ENCODE assay signal across 1 cellular context in the genomic region with DNA sequence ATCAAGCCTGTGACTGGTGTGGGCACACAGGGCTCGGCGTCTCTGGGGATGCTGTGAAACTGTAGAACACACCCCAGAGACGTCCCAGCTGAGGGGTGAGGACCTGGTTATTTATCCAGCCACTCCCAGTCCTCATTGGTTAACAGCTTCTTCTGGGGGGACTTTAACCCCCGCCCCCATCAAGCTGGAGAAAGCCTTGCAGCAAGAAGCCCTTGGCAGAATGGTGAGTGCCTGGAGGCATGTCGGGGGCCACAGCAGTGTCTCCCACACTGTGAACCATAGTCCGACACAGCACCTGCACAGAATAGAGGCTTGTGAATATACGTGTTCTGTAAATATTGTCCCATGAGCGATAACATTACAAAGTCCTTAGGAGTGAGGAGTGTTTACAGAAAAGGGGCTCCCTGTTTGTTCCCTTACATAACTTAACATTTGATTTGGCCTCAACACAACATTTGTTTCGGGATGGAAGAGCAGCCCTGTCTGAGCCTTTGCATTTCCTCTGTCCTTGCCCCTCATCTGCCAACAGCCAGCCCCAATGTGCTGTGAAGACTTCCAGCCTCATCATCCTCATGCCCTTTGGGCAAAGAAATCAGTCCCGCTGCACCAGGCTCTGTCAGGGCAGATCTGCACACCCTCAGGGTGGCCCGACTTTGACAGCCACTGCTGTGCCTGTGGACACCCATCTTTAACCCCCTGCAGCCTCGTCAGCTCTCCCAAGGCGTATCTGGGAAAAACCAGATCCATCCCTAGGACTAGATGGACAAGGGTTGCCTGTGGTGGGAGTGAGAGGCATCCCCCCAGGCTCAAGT.
TF ChIP-seq lines count a peak whose summit lies in the region.

No MANE protein-coding gene starts in this region.

TF ChIP-seq in HepG2, 621 proteins besides CTCF, POLR2A, EP300 and RAD21 (continued from another document and continues in another):
- TF ChIP-seq, protein P1, sequence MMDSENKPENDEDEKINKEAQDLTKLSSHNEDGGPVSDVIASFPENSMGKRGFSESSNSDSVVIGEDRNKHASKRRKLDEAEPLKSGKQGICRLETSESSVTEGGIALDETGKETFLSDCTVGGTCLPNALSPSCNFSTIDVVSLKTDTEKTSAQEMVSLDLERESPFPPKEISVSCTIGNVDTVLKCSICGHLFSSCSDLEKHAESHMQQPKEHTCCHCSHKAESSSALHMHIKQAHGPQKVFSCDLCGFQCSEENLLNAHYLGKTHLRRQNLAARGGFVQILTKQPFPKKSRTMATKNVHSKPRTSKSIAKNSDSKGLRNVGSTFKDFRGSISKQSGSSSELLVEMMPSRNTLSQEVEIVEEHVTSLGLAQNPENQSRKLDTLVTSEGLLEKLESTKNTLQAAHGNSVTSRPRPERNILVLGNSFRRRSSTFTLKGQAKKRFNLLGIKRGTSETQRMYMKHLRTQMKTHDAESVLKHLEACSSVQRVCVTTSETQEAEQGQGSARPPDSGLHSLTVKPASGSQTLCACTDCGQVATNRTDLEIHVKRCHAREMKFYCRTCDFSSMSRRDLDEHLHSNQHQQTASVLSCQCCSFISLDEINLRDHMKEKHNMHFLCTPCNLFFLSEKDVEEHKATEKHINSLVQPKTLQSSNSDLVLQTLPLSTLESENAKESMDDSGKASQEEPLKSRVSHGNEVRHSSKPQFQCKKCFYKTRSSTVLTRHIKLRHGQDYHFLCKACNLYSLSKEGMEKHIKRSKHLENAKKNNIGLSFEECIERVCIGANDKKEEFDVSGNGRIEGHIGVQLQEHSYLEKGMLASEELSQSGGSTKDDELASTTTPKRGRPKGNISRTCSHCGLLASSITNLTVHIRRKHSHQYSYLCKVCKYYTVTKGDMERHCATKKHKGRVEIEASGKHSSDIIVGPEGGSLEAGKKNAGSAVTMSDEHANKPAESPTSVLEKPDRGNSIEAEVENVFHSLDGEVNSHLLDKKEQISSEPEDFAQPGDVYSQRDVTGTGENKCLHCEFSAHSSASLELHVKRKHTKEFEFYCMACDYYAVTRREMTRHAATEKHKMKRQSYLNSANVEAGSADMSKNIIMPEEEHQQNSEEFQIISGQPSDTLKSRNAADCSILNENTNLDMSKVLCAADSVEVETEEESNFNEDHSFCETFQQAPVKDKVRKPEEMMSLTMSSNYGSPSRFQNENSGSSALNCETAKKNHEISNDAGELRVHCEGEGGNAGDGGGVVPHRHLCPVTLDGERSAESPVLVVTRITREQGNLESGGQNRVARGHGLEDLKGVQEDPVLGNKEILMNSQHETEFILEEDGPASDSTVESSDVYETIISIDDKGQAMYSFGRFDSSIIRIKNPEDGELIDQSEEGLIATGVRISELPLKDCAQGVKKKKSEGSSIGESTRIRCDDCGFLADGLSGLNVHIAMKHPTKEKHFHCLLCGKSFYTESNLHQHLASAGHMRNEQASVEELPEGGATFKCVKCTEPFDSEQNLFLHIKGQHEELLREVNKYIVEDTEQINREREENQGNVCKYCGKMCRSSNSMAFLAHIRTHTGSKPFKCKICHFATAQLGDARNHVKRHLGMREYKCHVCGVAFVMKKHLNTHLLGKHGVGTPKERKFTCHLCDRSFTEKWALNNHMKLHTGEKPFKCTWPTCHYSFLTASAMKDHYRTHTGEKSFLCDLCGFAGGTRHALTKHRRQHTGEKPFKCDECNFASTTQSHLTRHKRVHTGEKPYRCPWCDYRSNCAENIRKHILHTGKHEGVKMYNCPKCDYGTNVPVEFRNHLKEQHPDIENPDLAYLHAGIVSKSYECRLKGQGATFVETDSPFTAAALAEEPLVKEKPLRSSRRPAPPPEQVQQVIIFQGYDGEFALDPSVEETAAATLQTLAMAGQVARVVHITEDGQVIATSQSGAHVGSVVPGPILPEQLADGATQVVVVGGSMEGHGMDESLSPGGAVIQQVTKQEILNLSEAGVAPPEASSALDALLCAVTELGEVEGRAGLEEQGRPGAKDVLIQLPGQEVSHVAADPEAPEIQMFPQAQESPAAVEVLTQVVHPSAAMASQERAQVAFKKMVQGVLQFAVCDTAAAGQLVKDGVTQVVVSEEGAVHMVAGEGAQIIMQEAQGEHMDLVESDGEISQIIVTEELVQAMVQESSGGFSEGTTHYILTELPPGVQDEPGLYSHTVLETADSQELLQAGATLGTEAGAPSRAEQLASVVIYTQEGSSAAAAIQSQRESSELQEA (CRISPR knock-in tag; IDR thresholded peaks at IDR 0.05; ENCODE audit: not compliant biosample characterization) = peak; percentile 26
- TF ChIP-seq, protein P2, sequence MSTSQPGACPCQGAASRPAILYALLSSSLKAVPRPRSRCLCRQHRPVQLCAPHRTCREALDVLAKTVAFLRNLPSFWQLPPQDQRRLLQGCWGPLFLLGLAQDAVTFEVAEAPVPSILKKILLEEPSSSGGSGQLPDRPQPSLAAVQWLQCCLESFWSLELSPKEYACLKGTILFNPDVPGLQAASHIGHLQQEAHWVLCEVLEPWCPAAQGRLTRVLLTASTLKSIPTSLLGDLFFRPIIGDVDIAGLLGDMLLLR (CRISPR knock-in tag; IDR thresholded peaks at IDR 0.05) = no peak
- no peak for TF ChIP-seq ZNF562 (CRISPR knock-in tag; IDR thresholded peaks at IDR 0.05; ENCODE audit: borderline replicate concordance)
- peak; percentile 92; the same call in 1 of the 2 replicates for TF ChIP-seq NCOR1 (IDR thresholded peaks at IDR 0.05; ENCODE audit: borderline replicate concordance, low read length)
- no peak for TF ChIP-seq ZNF549 (CRISPR knock-in tag; IDR thresholded peaks at IDR 0.05)
- no peak for TF ChIP-seq ZNF337 (CRISPR knock-in tag; IDR thresholded peaks at IDR 0.05; ENCODE audit: borderline replicate concordance, low read depth)
- TF ChIP-seq MXD4 (CRISPR knock-in tag; IDR thresholded peaks at IDR 0.05) = peak; percentile 85
- peak; percentile 96 for TF ChIP-seq ZNF670 (CRISPR knock-in tag; IDR thresholded peaks at IDR 0.05; ENCODE audit: borderline replicate concordance)
- TF ChIP-seq, protein P3, sequence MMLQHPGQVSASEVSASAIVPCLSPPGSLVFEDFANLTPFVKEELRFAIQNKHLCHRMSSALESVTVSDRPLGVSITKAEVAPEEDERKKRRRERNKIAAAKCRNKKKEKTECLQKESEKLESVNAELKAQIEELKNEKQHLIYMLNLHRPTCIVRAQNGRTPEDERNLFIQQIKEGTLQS (CRISPR knock-in tag; IDR thresholded peaks at IDR 0.05) = peak; percentile 57; the same call in 1 of the 2 replicates
- TF ChIP-seq FOSL2 (CRISPR knock-in tag; IDR thresholded peaks at IDR 0.05) = peak; percentile 84
- no peak for TF ChIP-seq ZNF841 (CRISPR knock-in tag; IDR thresholded peaks at IDR 0.05; ENCODE audit: borderline replicate concordance)
- peak; percentile 81 for TF ChIP-seq HOXA5 (CRISPR knock-in tag; IDR thresholded peaks at IDR 0.05)
- no peak for TF ChIP-seq ZNF577 (CRISPR knock-in tag; IDR thresholded peaks at IDR 0.05; ENCODE audit: borderline replicate concordance, low read depth)
- TF ChIP-seq MXI1 (IDR thresholded peaks at IDR 0.05; ENCODE audit: borderline replicate concordance, low read depth, low read length) = peak; percentile 63; the same call in 1 of the 3 replicates
- TF ChIP-seq, protein P4, sequence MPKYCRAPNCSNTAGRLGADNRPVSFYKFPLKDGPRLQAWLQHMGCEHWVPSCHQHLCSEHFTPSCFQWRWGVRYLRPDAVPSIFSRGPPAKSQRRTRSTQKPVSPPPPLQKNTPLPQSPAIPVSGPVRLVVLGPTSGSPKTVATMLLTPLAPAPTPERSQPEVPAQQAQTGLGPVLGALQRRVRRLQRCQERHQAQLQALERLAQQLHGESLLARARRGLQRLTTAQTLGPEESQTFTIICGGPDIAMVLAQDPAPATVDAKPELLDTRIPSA (CRISPR knock-in tag; IDR thresholded peaks at IDR 0.05; ENCODE audit: borderline replicate concordance) = no peak
- TF ChIP-seq, protein P5, sequence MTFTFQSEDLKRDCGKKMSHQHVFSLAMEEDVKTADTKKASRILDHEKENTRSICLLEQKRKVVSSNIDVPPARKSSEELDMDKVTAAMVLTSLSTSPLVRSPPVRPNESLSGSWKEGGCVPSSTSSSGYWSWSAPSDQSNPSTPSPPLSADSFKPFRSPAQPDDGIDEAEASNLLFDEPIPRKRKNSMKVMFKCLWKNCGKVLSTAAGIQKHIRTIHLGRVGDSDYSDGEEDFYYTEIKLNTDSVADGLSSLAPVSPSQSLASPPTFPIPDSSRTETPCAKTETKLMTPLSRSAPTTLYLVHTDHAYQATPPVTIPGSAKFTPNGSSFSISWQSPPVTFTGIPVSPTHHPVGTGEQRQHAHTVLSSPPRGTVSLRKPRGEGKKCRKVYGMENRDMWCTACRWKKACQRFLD (CRISPR knock-in tag; IDR thresholded peaks at IDR 0.05; ENCODE audit: borderline replicate concordance) = no peak
- TF ChIP-seq SALL2 (CRISPR knock-in tag; IDR thresholded peaks at IDR 0.05) = peak; percentile 83; the same call in 1 of the 2 replicates
- TF ChIP-seq, protein P6, sequence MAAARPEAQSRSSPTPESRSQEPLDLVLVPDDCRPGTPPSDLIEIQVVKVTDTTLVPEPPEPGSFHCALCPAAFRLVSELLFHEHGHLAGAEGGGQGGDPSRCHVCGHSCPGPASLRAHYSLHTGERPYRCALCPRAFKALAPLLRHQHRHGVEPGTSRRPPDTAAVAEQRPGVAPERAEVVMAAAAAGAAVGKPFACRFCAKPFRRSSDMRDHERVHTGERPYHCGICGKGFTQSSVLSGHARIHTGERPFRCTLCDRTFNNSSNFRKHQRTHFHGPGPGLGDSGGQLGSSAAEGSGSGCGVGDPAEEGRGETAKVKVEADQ (CRISPR knock-in tag; IDR thresholded peaks at IDR 0.05; ENCODE audit: borderline replicate concordance) = no peak
- TF ChIP-seq CREB1 (IDR thresholded peaks at IDR 0.05) = peak; percentile 67
- TF ChIP-seq CREB1 (CRISPR knock-in tag; IDR thresholded peaks at IDR 0.05) = peak; percentile 75; the same call in 1 of the 2 replicates
- TF ChIP-seq PHF21A (CRISPR knock-in tag; IDR thresholded peaks at IDR 0.05) = peak; percentile 100
- TF ChIP-seq TARDBP (CRISPR knock-in tag; IDR thresholded peaks at IDR 0.05) = peak; percentile 99
- TF ChIP-seq HNRNPH1 (optimal IDR thresholded peaks at IDR 0.05; ENCODE audit: low read depth, low read length) = peak; percentile 49
- no peak for TF ChIP-seq AGO2 (optimal IDR thresholded peaks at IDR 0.05; ENCODE audit: low read depth, low read length)
- peak; percentile 93 for TF ChIP-seq KDM3A (CRISPR knock-in tag; IDR thresholded peaks at IDR 0.05; ENCODE audit: low read depth)
- TF ChIP-seq, protein P7, sequence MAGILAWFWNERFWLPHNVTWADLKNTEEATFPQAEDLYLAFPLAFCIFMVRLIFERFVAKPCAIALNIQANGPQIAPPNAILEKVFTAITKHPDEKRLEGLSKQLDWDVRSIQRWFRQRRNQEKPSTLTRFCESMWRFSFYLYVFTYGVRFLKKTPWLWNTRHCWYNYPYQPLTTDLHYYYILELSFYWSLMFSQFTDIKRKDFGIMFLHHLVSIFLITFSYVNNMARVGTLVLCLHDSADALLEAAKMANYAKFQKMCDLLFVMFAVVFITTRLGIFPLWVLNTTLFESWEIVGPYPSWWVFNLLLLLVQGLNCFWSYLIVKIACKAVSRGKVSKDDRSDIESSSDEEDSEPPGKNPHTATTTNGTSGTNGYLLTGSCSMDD (CRISPR knock-in tag; IDR thresholded peaks at IDR 0.05) = no peak
- TF ChIP-seq HNF4G (IDR thresholded peaks at IDR 0.05; ENCODE audit: borderline replicate concordance, low read depth, low read length) = peak; percentile 84
- peak; percentile 93 for TF ChIP-seq HNF4G (CRISPR knock-in tag; IDR thresholded peaks at IDR 0.05; ENCODE audit: borderline replicate concordance, low read depth)
- TF ChIP-seq PRPF4 (IDR thresholded peaks at IDR 0.05; ENCODE audit: low read depth, low read length, poor library complexity, severe bottlenecking) = no peak
- peak; percentile 60; the same call in 1 of the 2 replicates for TF ChIP-seq ZNF121 (CRISPR knock-in tag; IDR thresholded peaks at IDR 0.05)
- no peak for TF ChIP-seq MTF1 (CRISPR knock-in tag; IDR thresholded peaks at IDR 0.05)
- TF ChIP-seq ZNF563 (CRISPR knock-in tag; IDR thresholded peaks at IDR 0.05) = no peak; the same call in 1 of the 2 replicates
- TF ChIP-seq, protein P8, sequence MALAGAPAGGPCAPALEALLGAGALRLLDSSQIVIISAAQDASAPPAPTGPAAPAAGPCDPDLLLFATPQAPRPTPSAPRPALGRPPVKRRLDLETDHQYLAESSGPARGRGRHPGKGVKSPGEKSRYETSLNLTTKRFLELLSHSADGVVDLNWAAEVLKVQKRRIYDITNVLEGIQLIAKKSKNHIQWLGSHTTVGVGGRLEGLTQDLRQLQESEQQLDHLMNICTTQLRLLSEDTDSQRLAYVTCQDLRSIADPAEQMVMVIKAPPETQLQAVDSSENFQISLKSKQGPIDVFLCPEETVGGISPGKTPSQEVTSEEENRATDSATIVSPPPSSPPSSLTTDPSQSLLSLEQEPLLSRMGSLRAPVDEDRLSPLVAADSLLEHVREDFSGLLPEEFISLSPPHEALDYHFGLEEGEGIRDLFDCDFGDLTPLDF (CRISPR knock-in tag; IDR thresholded peaks at IDR 0.05) = 0 out of 2 replicates have a peak, but pooled peaks have one; percentile 14
- TF ChIP-seq FOXK2 (IDR thresholded peaks at IDR 0.05) = peak; percentile 73; the same call in 1 of the 2 replicates
- TF ChIP-seq HCFC1 (IDR thresholded peaks at IDR 0.05; ENCODE audit: low read depth, low read length) = no peak
- no peak for TF ChIP-seq SP1 (IDR thresholded peaks at IDR 0.05)
- TF ChIP-seq SP1 (CRISPR knock-in tag; IDR thresholded peaks at IDR 0.05) = no peak
- peak; percentile 98 for TF ChIP-seq RCOR2 (CRISPR knock-in tag; IDR thresholded peaks at IDR 0.05)
- TF ChIP-seq SMARCE1 (IDR thresholded peaks at IDR 0.05; ENCODE audit: borderline replicate concordance) = no peak
- TF ChIP-seq RXRB (CRISPR knock-in tag; IDR thresholded peaks at IDR 0.05; ENCODE audit: borderline replicate concordance) = peak; percentile 98
- TF ChIP-seq ZNF766 (CRISPR knock-in tag; IDR thresholded peaks at IDR 0.05; ENCODE audit: borderline replicate concordance) = peak; percentile 50; the same call in 1 of the 2 replicates
- TF ChIP-seq MED8 (CRISPR knock-in tag; IDR thresholded peaks at IDR 0.05; ENCODE audit: insufficient replicate concordance) = no peak
- TF ChIP-seq ZNF331 (CRISPR knock-in tag; IDR thresholded peaks at IDR 0.05) = peak; percentile 98
- TF ChIP-seq, protein P9, sequence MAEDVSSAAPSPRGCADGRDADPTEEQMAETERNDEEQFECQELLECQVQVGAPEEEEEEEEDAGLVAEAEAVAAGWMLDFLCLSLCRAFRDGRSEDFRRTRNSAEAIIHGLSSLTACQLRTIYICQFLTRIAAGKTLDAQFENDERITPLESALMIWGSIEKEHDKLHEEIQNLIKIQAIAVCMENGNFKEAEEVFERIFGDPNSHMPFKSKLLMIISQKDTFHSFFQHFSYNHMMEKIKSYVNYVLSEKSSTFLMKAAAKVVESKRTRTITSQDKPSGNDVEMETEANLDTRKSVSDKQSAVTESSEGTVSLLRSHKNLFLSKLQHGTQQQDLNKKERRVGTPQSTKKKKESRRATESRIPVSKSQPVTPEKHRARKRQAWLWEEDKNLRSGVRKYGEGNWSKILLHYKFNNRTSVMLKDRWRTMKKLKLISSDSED (CRISPR knock-in tag; IDR thresholded peaks at IDR 0.05) = no peak
